Comparison of ENCODE assay signal across 8 cellular contexts in the genomic region with DNA sequence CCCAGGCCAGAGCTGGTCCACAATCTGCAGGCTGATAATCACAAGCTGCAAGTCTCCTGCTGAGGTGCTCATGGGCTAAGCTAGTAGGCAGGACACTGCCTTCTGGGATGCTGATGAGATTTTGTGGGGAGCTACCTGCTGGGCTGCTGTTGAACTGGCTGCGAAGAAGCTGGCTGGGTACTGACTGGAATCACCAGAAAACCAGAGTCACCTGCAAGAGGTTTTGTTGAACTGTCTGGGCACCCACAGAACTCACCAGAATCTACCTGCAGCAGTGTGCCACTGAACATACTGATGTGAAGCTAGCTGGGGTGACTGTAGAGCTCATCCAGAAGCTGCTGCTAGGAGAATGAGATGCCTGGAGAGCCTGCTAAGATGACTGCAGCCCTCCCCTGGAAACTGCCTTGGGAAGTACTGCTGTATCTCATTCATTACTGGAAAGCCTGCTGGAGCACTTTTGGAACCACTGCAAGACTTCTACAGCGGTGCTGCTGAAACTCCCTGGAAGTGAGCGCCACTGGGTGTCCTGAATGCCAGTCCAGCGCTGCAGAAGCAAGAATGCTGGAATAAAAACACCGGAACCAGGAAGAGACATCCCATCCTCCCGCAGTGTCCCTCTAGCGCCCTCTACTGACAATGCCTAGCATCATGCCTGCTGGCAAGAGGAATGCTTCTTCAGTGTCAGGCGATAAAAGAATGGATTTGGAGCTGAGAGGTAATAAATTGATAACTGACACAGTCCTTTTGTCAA.
DNase-seq lines count a peak whose midpoint lies in the region; ATAC-seq and TF ChIP-seq lines count a peak whose summit lies in the region.

No MANE protein-coding gene starts in this region.

- ATAC-seq in GM21367 (IDR thresholded peaks at IDR 0.05; ENCODE audit: unreplicated experiment) (peak; percentile 72), T-helper 17 cell (peak; percentile 47), HG03159 (IDR thresholded peaks at IDR 0.05; ENCODE audit: unreplicated experiment) (no peak)

- intact Hi-C loops in CD14-positive monocyte (cut with micrococcal nuclease), result loop anchor here in 1 of 2 donors (10.0 kb wide), 1 partner anchor 250 kb away; no protein-coding TSS in a partner anchor

- peaks cover 0 to 8% (median 2%) of the 10 kb centered on the region in 7 donors for H3K9me3 Mint-ChIP-seq in CD14-positive monocyte

- no peaks in the 10 kb centered on the region for H3K9me3 ChIP-seq in T-helper 17 cell (ENCODE audit: control insufficient read depth, low read length, poor library complexity, severe bottlenecking)

- DNase-seq in CD14-positive monocyte (ENCODE audit: low spot score) (peak; percentile 62), NCI-H1105 treated with DMSO at 0.1 percent for 48 hours (lab: John Stamatoyannopoulos, UW) (peak; percentile 64), T-helper 17 cell (peak; percentile 17 to 22 (median 21)), islet precursor cell (peak; percentile 88)
- peak; percentile 36 for DNase-seq in central memory CD4-positive, alpha-beta T cell
- DNase-seq in stimulated activated CD4-positive, alpha-beta T cell treated with anti-CD3 and anti-CD28 coated beads, Interleukin-12 subunit alpha, Interleukin-12 subunit beta, amount 100 ng/mL, for 48 hours (ENCODE audit: low read depth in 2 of 3, low spot score in 1 of 3), result peak; percentile 17 to 61 (median 40)

- no peak overlapping the region for H3K27ac Mint-ChIP-seq in CD14-positive monocyte
- no peak overlapping the region for H3K27ac Mint-ChIP-seq in T-helper 17 cell

- H3K4me3 Mint-ChIP-seq in CD14-positive monocyte (no peak overlapping the region), T-helper 17 cell (no peak overlapping the region)

- H3K4me1 Mint-ChIP-seq in CD14-positive monocyte, result peaks cover 2% of the 10 kb centered on the region
- H3K4me1 Mint-ChIP-seq in T-helper 17 cell, result peaks cover 10% of the 10 kb centered on the region

- H3K36me3 Mint-ChIP-seq in CD14-positive monocyte (no peaks in the 10 kb centered on the region), T-helper 17 cell (ENCODE audit: low read depth) (peaks cover 2% of the 10 kb centered on the region)

- TF ChIP-seq CTCF in CD14-positive monocyte (IDR thresholded peaks at IDR 0.05), result peak; percentile 92

- H3K27me3 Mint-ChIP-seq in CD14-positive monocyte (ENCODE audit: low read depth in 3 of 3) (peaks cover 0 to 5% (median 5%) of the 10 kb centered on the region in 3 donors), T-helper 17 cell (no peaks in the 10 kb centered on the region)

Comparison
In these comparisons a context has a peak if more than half of its experiments do, and no peak if none do; other contexts are left out.
1. DNase-seq: peak in every context shown above with its lines; median percentile 88 in islet precursor cell; 64 in NCI-H1105 treated with DMSO at 0.1 percent for 48 hours; 62 in CD14-positive monocyte; 40 in stimulated activated CD4-positive, alpha-beta T cell treated with anti-CD3 and anti-CD28 coated beads, Interleukin-12 subunit alpha, Interleukin-12 subunit beta, amount 100 ng/mL, for 48 hours; 36 in central memory CD4-positive, alpha-beta T cell; 21 in T-helper 17 cell.